13 cellular contexts compared by ENCODE assay signal in genomic region chr15:25858952-25859760, GRCh38. TPM values are rescaled to one million over a fixed set of nuclear protein-coding genes. Genes with fewer than 3 reads are reported as not detected.
A peak's percentile ranks its signal among the peaks of the same experiment; 100 is the strongest.
DNase-seq lines count a peak whose midpoint lies in the region; ATAC-seq and TF ChIP-seq lines count a peak whose summit lies in the region.
"Had no signal": no experiment of that assay in that cellular context is flagged by ENCODE, and none has a peak within 500 bp of the region (broad histone marks: within the 10 kb centered on the region; RNA-seq: fewer than 3 reads in every experiment).

No MANE protein-coding gene starts in this region.

- H3K4me2 ChIP-seq in fibroblast of lung (ENCODE audit: extremely low read depth, insufficient read depth, low read length): peak overlapping the region; percentile 90

- POLR2A ChIA-PET in activated CD8-positive, alpha-beta T cell treated with anti-CD3 and anti-CD28 coated beads for 36 hours (lab: Charles Lee): interaction anchor here (0.8 to 1.9 kb wide), 4 partner anchors 11 to 75 kb away, joined by 3 to 5 read pairs (median 4); no protein-coding TSS in a partner anchor

- no peak for TF ChIP-seq CTCF in activated CD8-positive, alpha-beta T cell treated with anti-CD3 and anti-CD28 coated beads for 36 hours (IDR thresholded peaks at IDR 0.05)
- TF ChIP-seq CTCF in fibroblast of lung (conservative IDR thresholded peaks at IDR 0.05 in 1 of 2, IDR thresholded peaks at IDR 0.05 in 1 of 2; ENCODE audit: low read depth in 1 of 2, low read length in 2 of 2): no peak

- H4K20me1 ChIP-seq in fibroblast of lung (ENCODE audit: control insufficient read depth, extremely low read depth, insufficient read depth, low read length): no peaks in the 10 kb centered on the region

- peaks cover 74% of the 10 kb centered on the region for H3K4me1 Mint-ChIP-seq in activated CD4-positive, alpha-beta T cell treated with anti-CD3 and anti-CD28 coated beads, Interleukin-2, amount 10 ng/mL, durations not matched to agents 24 days and 14 days
- peaks cover 58% of the 10 kb centered on the region for H3K4me1 Mint-ChIP-seq in activated CD8-positive, alpha-beta T cell treated with anti-CD3 and anti-CD28 coated beads for 36 hours (ENCODE audit: low read depth)
- peaks cover 78% of the 10 kb centered on the region for H3K4me1 Mint-ChIP-seq in stimulated activated naive CD8-positive, alpha-beta T cell treated with anti-CD3 and anti-CD28 coated beads, Interleukin-15, amount 100 ng/mL, for 72 hours

- no peak overlapping the region for H3K27ac ChIP-seq in fibroblast of lung (ENCODE audit: insufficient read depth, low read length)

- H3K27me3 Mint-ChIP-seq in activated CD4-positive, alpha-beta T cell treated with anti-CD3 and anti-CD28 coated beads, Interleukin-2, amount 10 ng/mL, durations not matched to agents 24 days and 14 days: no peaks in the 10 kb centered on the region
- no peaks in the 10 kb centered on the region for H3K27me3 Mint-ChIP-seq in activated CD8-positive, alpha-beta T cell treated with anti-CD3 and anti-CD28 coated beads for 36 hours
- H3K27me3 Mint-ChIP-seq in stimulated activated naive CD8-positive, alpha-beta T cell treated with anti-CD3 and anti-CD28 coated beads, Interleukin-15, amount 100 ng/mL, for 72 hours: no peaks in the 10 kb centered on the region

- H3K27me3 ChIP-seq in fibroblast of lung (ENCODE audit: control insufficient read depth, insufficient read depth, low read length): no peaks in the 10 kb centered on the region

- H3K9ac ChIP-seq in fibroblast of lung (ENCODE audit: insufficient read depth, low read length): no peak overlapping the region

- intact Hi-C loops in activated CD4-positive, alpha-beta T cell treated with anti-CD3 and anti-CD28 coated beads, Interleukin-2, amount 10 ng/mL, durations not matched to agents 24 days and 14 days (cut with micrococcal nuclease): no loop called here
- intact Hi-C loops in activated CD8-positive, alpha-beta T cell treated with anti-CD3 and anti-CD28 coated beads for 36 hours (cut with micrococcal nuclease): no loop called here

- no peaks in the 10 kb centered on the region for H3K9me3 Mint-ChIP-seq in activated CD4-positive, alpha-beta T cell treated with anti-CD3 and anti-CD28 coated beads, Interleukin-2, amount 10 ng/mL, durations not matched to agents 24 days and 14 days
- H3K9me3 Mint-ChIP-seq in activated CD8-positive, alpha-beta T cell treated with anti-CD3 and anti-CD28 coated beads for 36 hours: peaks cover 3% of the 10 kb centered on the region
- H3K9me3 Mint-ChIP-seq in stimulated activated naive CD8-positive, alpha-beta T cell treated with anti-CD3 and anti-CD28 coated beads, Interleukin-15, amount 100 ng/mL, for 72 hours: peaks cover 13 to 23% of the 10 kb centered on the region in 2 donors

- peaks cover 49% of the 10 kb centered on the region for H3K79me2 ChIP-seq in fibroblast of lung (ENCODE audit: control insufficient read depth, insufficient read depth, low read length)

- H3K36me3 Mint-ChIP-seq in activated CD4-positive, alpha-beta T cell treated with anti-CD3 and anti-CD28 coated beads, Interleukin-2, amount 10 ng/mL, durations not matched to agents 24 days and 14 days (ENCODE audit: low read depth): peaks cover 64% of the 10 kb centered on the region
- H3K36me3 Mint-ChIP-seq in activated CD8-positive, alpha-beta T cell treated with anti-CD3 and anti-CD28 coated beads for 36 hours (ENCODE audit: low read depth): peaks cover 55% of the 10 kb centered on the region

- peak; percentile 70 for DNase-seq in activated CD4-positive, alpha-beta T cell treated with anti-CD3 and anti-CD28 coated beads, Interleukin-2, amount 10 ng/mL, durations not matched to agents 24 days and 14 days
- DNase-seq in activated CD4-positive, alpha-beta T cell treated with anti-CD3 and anti-CD28 coated beads, Interleukin-2, amount 50 U/mL, for 48 hours: no peak
- DNase-seq in activated CD8-positive, alpha-beta T cell treated with anti-CD3 and anti-CD28 coated beads for 36 hours: no peak
- no peak for DNase-seq in fibroblast of lung (ENCODE audit: low read depth in 2 of 2)
- DNase-seq in stimulated activated naive CD8-positive, alpha-beta T cell treated with anti-CD3 and anti-CD28 coated beads, Interleukin-15, amount 100 ng/mL, for 72 hours: no peak
- DNase-seq in NOMO-1 treated with dmso at 0.1 percent for 144 hours (lab: John Stamatoyannopoulos, UW; ENCODE audit: unreplicated experiment): no peak
- no peak for DNase-seq in germinal center (ENCODE audit: low spot score)
- DNase-seq in cerebellar nuclear complex (lab: John Stamatoyannopoulos, UW): no peak
- DNase-seq: DMS53, kidney glomerular epithelial cell, NCI-H1417, NCI-H446 had no signal

- no peaks in the 10 kb centered on the region for H3K36me3 ChIP-seq in fibroblast of lung (ENCODE audit: control insufficient read depth, insufficient read depth, low read length)
- H3K36me3 ChIP-seq: tibial nerve had no signal

- H3K4me3 ChIP-seq in fibroblast of lung (replicated peaks in 1 of 4; ENCODE audit: control extremely low read depth in 1 of 4, insufficient read depth in 1 of 4, low read depth in 3 of 4, low read length in 4 of 4): no peak overlapping the region

- H3K4me3 Mint-ChIP-seq in activated CD4-positive, alpha-beta T cell treated with anti-CD3 and anti-CD28 coated beads, Interleukin-2, amount 10 ng/mL, durations not matched to agents 24 days and 14 days: peak overlapping the region; percentile 97
- H3K4me3 Mint-ChIP-seq in activated CD8-positive, alpha-beta T cell treated with anti-CD3 and anti-CD28 coated beads for 36 hours: peak overlapping the region; percentile 91
- H3K4me3 Mint-ChIP-seq in stimulated activated naive CD8-positive, alpha-beta T cell treated with anti-CD3 and anti-CD28 coated beads, Interleukin-15, amount 100 ng/mL, for 72 hours: peak overlapping the region; percentile 96

- no peak overlapping the region for H2AFZ ChIP-seq in fibroblast of lung (ENCODE audit: low read length)

- CTCF ChIA-PET in activated CD8-positive, alpha-beta T cell treated with anti-CD3 and anti-CD28 coated beads for 36 hours (lab: Charles Lee): interaction anchor here (1.2 to 4.5 kb wide), 3 partner anchors 12 to 76 kb away, joined by 3 to 15 read pairs (median 4); no protein-coding TSS in a partner anchor

- H3K27ac Mint-ChIP-seq in activated CD4-positive, alpha-beta T cell treated with anti-CD3 and anti-CD28 coated beads, Interleukin-2, amount 10 ng/mL, durations not matched to agents 24 days and 14 days: peak overlapping the region; percentile 89
- H3K27ac Mint-ChIP-seq in activated CD8-positive, alpha-beta T cell treated with anti-CD3 and anti-CD28 coated beads for 36 hours: peak overlapping the region; percentile 92
- peak overlapping the region; percentile 97 for H3K27ac Mint-ChIP-seq in stimulated activated naive CD8-positive, alpha-beta T cell treated with anti-CD3 and anti-CD28 coated beads, Interleukin-15, amount 100 ng/mL, for 72 hours

- H3K4me1 ChIP-seq in fibroblast of lung (ENCODE audit: control insufficient read depth, extremely low read depth, insufficient read depth, low read length): peaks cover 5% of the 10 kb centered on the region

- no peak for ATAC-seq in activated CD8-positive, alpha-beta T cell treated with anti-CD3 and anti-CD28 coated beads for 36 hours
- peak; percentile 8 for ATAC-seq in stimulated activated naive CD8-positive, alpha-beta T cell treated with anti-CD3 and anti-CD28 coated beads, Interleukin-15, amount 100 ng/mL, for 72 hours

- no peaks in the 10 kb centered on the region for H3K9me3 ChIP-seq in fibroblast of lung (ENCODE audit: control insufficient read depth, insufficient read depth, low read depth, low read length)
- H3K9me3 ChIP-seq: tibial nerve had no signal

RNA-seq across cellular contexts. Expression of gene ATP10A, which starts 4.0 kb away (rescaled TPM):
- total RNA-seq in activated CD4-positive, alpha-beta T cell treated with anti-CD3 and anti-CD28 coated beads, Interleukin-2, amount 10 ng/mL, durations not matched to agents 24 days and 14 days: 42.7 and 48.0 TPM in 2 replicates
- 10 to 100 TPM; 17.8 to 21.0 TPM for total RNA-seq in activated CD8-positive, alpha-beta T cell treated with anti-CD3 and anti-CD28 coated beads for 36 hours
- 5.1 and 12.7 TPM in 2 replicates for total RNA-seq in fibroblast of lung
- 9.0 and 13.8 TPM in 2 replicates for polyA plus RNA-seq in fibroblast of lung
- polyA plus RNA-seq in fibroblast of lung (2012): 8.3 and 13.0 TPM in 2 replicates
- 21.8 and 25.2 TPM in 2 replicates for polyA minus RNA-seq in fibroblast of lung (ENCODE audit: low replicate concordance)
